ENCODE assay signal across 9 cellular contexts in genomic region chr13:70310720-70311119, GRCh38.
DNase-seq lines count a peak whose midpoint lies in the region; ATAC-seq, FAIRE-seq and TF ChIP-seq lines count a peak whose summit lies in the region.
"Had no signal": no experiment of that assay in that cellular context is flagged by ENCODE, and none has a peak within 500 bp of the region (broad histone marks: within the 10 kb centered on the region; RNA-seq: fewer than 3 reads in every experiment).

No MANE protein-coding gene starts in this region.

- DNase-seq in HK-2 (ENCODE audit: unreplicated experiment), result peak; percentile 10
- DNase-seq in NCI-H82 treated with DMSO at 0.1 percent for 48 hours (lab: John Stamatoyannopoulos, UW; ENCODE audit: unreplicated experiment), result peak; percentile 84
- DNase-seq in epithelial cell of proximal tubule (ENCODE audit: low read depth), result peak; percentile 22
- no peak for DNase-seq in frontal cortex (ENCODE audit: low spot score in 2 of 2)
- DNase-seq in middle frontal gyrus (ENCODE audit: extremely low spot score, low spot score), result no peak

- FAIRE-seq in A204.1 (lab: Jason Lieb, UNC) (peak; percentile 64), frontal cortex (lab: Jason Lieb, UNC) (no peak)

- H3K4me3 ChIP-seq in epithelial cell of proximal tubule (ENCODE audit: low read depth, low read length), result no peak overlapping the region
- H3K4me3 ChIP-seq: lung had no signal

- peak; percentile 74 for TF ChIP-seq CTCF in epithelial cell of proximal tubule (conservative IDR thresholded peaks at IDR 0.05; ENCODE audit: low read depth, low read length)

- ATAC-seq in GM21717 (IDR thresholded peaks at IDR 0.05; ENCODE audit: unreplicated experiment), result no peak
- ATAC-seq in GM21737 (IDR thresholded peaks at IDR 0.05; ENCODE audit: unreplicated experiment), result no peak

Comparison
In these comparisons a context has a peak if more than half of its experiments do, and no peak if none do; other contexts are left out.
1. DNase-seq: peak in HK-2 (single experiment), NCI-H82 treated with DMSO at 0.1 percent for 48 hours (single experiment) and epithelial cell of proximal tubule (single experiment); none in frontal cortex (0 of 2) and middle frontal gyrus (single experiment).